8 cellular contexts compared by ENCODE assay signal in the genomic region with DNA sequence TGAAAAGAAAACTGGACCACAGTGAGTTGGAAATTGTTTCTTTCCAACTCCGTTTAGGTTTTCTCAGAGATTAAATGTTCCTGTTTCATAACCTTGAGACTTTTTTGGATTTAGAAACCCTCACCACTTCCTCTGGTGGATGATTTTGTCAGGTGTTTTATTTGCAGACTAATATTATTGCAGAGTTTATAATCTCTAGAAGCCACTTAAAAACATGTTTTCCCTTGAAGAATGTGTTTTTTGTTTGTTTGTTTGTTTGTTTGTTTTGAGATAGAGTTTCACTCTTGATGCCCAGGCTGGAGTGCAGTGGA. TPM values are rescaled to one million over a fixed set of nuclear protein-coding genes. Genes with fewer than 3 reads are reported as not detected.
DNase-seq lines count a peak whose midpoint lies in the region; ATAC-seq and TF ChIP-seq lines count a peak whose summit lies in the region.

No MANE protein-coding gene starts in this region.

- intact Hi-C loops in left lung (cut with DNase I) = no loop called here

- H3K27ac Mint-ChIP-seq in activated naive CD8-positive, alpha-beta T cell treated with anti-CD3 and anti-CD28 coated beads for 36 hours = peak overlapping the region; percentile 93

- no peaks in the 10 kb centered on the region for H3K27me3 ChIP-seq in left lung
- no peaks in the 10 kb centered on the region for H3K27me3 ChIP-seq in thymus (ENCODE audit: control insufficient read depth, insufficient read depth)

- no peak for ATAC-seq in activated T-cell treated with anti-CD3 and anti-CD28 coated beads, Interleukin-2, amount 50 U/mL, for 4 hours
- ATAC-seq in left lung (no peak), GM21825 (IDR thresholded peaks at IDR 0.05; ENCODE audit: unreplicated experiment) (no peak), HG03196 (IDR thresholded peaks at IDR 0.05; ENCODE audit: unreplicated experiment) (no peak)

- H3K9me3 ChIP-seq in left lung (no peaks in the 10 kb centered on the region), thymus (ENCODE audit: control insufficient read depth) (no peaks in the 10 kb centered on the region)

- H3K4me3 Mint-ChIP-seq in activated T-cell treated with anti-CD3 and anti-CD28 coated beads, Interleukin-2, amount 50 U/mL, for 4 hours = peak overlapping the region; percentile 99
- peak overlapping the region; percentile 97 for H3K4me3 Mint-ChIP-seq in activated naive CD8-positive, alpha-beta T cell treated with anti-CD3 and anti-CD28 coated beads for 36 hours

- no peak for DNase-seq in activated T-cell treated with anti-CD3 and anti-CD28 coated beads, Interleukin-2, amount 50 U/mL, for 4 hours
- DNase-seq in activated T-cell treated with anti-CD3 and anti-CD28 coated beads for 4 hours = no peak
- no peak for DNase-seq in activated naive CD8-positive, alpha-beta T cell treated with anti-CD3 and anti-CD28 coated beads for 36 hours
- DNase-seq in left lung = no peak
- no peak for DNase-seq in NCI-H345 (lab: John Stamatoyannopoulos, UW)

- H3K36me3 ChIP-seq in left lung (no peaks in the 10 kb centered on the region), thymus (ENCODE audit: control insufficient read depth, insufficient read depth) (no peaks in the 10 kb centered on the region)

- peak overlapping the region; percentile 87 to 90 for H3K27ac ChIP-seq in left lung
- H3K27ac ChIP-seq in thymus (ENCODE audit: low read depth) = no peak overlapping the region

- peaks cover 12 to 22% of the 10 kb centered on the region in 2 donors for H3K4me1 ChIP-seq in left lung
- no peaks in the 10 kb centered on the region for H3K4me1 ChIP-seq in thymus (ENCODE audit: control insufficient read depth, insufficient read depth, low read length)

- H3K36me3 Mint-ChIP-seq in activated T-cell treated with anti-CD3 and anti-CD28 coated beads, Interleukin-2, amount 50 U/mL, for 4 hours (ENCODE audit: insufficient read depth) = peaks cover 2% of the 10 kb centered on the region
- no peaks in the 10 kb centered on the region for H3K36me3 Mint-ChIP-seq in activated naive CD8-positive, alpha-beta T cell treated with anti-CD3 and anti-CD28 coated beads for 36 hours

- 0% methylated on average over 1 of the region's 1 CpG for WGBS in thymus

- peaks cover 7% of the 10 kb centered on the region for H3K4me1 Mint-ChIP-seq in activated T-cell treated with anti-CD3 and anti-CD28 coated beads, Interleukin-2, amount 50 U/mL, for 4 hours (ENCODE audit: low read depth)
- H3K4me1 Mint-ChIP-seq in activated naive CD8-positive, alpha-beta T cell treated with anti-CD3 and anti-CD28 coated beads for 36 hours = peaks cover 7% of the 10 kb centered on the region

- H3K27me3 Mint-ChIP-seq in activated T-cell treated with anti-CD3 and anti-CD28 coated beads, Interleukin-2, amount 50 U/mL, for 4 hours (ENCODE audit: low read depth) = no peaks in the 10 kb centered on the region
- no peaks in the 10 kb centered on the region for H3K27me3 Mint-ChIP-seq in activated naive CD8-positive, alpha-beta T cell treated with anti-CD3 and anti-CD28 coated beads for 36 hours

- H3K4me3 ChIP-seq in left lung = peak overlapping the region; percentile 90 to 91
- H3K4me3 ChIP-seq in thymus (ENCODE audit: low read length) = peak overlapping the region; percentile 74

- no peaks in the 10 kb centered on the region for H3K9me3 Mint-ChIP-seq in activated T-cell treated with anti-CD3 and anti-CD28 coated beads, Interleukin-2, amount 50 U/mL, for 4 hours
- no peaks in the 10 kb centered on the region for H3K9me3 Mint-ChIP-seq in activated naive CD8-positive, alpha-beta T cell treated with anti-CD3 and anti-CD28 coated beads for 36 hours

- TF ChIP-seq CTCF in left lung (IDR thresholded peaks at IDR 0.05) = no peak

RNA-seq across cellular contexts. Expression of a gene that starts 0.5 kb away (rescaled TPM):
- total RNA-seq in activated T-cell treated with anti-CD3 and anti-CD28 coated beads, Interleukin-2, amount 50 U/mL, for 4 hours = 10 to 100 TPM; 30.3 to 37.3 (median 36.4) TPM
- total RNA-seq in activated naive CD8-positive, alpha-beta T cell treated with anti-CD3 and anti-CD28 coated beads for 36 hours = 10 to 100 TPM; 29.2 to 29.4 TPM
- total RNA-seq in left lung = 10 to 100 TPM; 54.0 to 57.5 TPM
- polyA plus RNA-seq in thymus = 25.9 TPM
